In the genomic region with DNA sequence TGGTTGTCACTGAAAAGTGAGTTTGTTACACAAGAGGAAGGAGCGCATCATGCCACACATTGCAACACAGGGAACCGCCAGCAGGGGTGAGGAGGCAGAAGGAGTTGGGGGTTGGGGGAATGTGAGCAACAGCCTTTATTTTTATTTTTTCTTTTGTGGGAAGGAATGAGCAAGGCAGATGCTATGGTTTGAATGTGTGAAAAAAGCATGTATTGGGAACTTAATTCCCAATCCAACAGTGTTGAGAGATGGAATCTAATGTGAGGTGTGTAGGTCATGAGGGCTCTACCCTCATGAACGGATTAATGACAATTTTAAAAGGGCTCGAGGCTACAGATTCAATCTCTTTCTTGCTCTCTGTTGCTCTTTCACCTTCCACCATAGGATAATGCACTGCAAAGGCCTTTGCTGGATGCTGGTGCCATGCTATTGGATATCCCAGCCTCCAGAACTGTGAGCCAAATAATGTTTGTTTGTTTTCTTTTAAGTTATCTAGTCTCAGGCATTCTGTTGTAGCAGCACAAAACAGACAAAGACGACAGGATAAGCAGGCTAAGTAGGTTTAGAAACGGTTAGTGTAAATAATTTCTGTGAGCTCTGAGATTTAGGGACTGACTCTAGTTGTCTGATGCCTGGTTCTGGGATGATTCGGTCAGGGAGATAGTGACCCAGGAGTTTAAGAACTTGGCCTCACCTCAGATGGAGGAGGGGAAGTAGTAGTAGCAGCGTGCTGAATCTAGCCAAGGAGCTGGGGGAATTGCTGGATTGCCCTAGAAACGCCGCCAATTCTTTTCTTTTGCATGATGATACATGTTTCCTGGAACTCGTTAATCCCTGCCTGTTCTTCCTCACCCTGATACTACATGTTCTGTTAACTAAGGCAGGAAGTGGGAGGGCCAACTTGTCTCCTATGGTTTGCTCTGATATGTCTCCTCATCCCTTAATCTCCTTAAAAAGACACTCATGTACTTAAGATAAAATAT, we compare ENCODE assay signal across 8 cellular contexts.
A peak's percentile ranks its signal among the peaks of the same experiment; 100 is the strongest.
DNase-seq lines count a peak whose midpoint lies in the region; ATAC-seq lines count a peak whose summit lies in the region.
"Had no signal": no experiment of that assay in that cellular context is flagged by ENCODE, and none has a peak within 500 bp of the region (broad histone marks: within the 10 kb centered on the region; RNA-seq: fewer than 3 reads in every experiment).

No MANE protein-coding gene starts in this region.

- intact Hi-C loops in sciatic nerve (cut with DNase I), result no loop called here

- DNase-seq in NCI-H82 (lab: John Stamatoyannopoulos, UW) (peak; percentile 54), epithelial cell of prostate (ENCODE audit: low read depth, low spot score) (peak; percentile 56), sciatic nerve (ENCODE audit: low spot score) (no peak), NCI-H1694 (lab: John Stamatoyannopoulos, UW) (no peak)
- no peak for DNase-seq in stimulated activated naive CD4-positive, alpha-beta T cell (lab: John Stamatoyannopoulos, UW)
- DNase-seq: stimulated activated CD4-positive, alpha-beta T cell treated with anti-CD3 and anti-CD28 coated beads, Interleukin-4, amount 100 ng/mL, for 1 hour had no signal

- peak; percentile 57 for ATAC-seq in GM19395 (IDR thresholded peaks at IDR 0.05; ENCODE audit: unreplicated experiment)
- ATAC-seq in sciatic nerve, result peak; percentile 80
- no peak for ATAC-seq in GM21576 (IDR thresholded peaks at IDR 0.05; ENCODE audit: unreplicated experiment)

- H3K27ac ChIP-seq in epithelial cell of prostate, result peak overlapping the region; percentile 89

Comparison
In these comparisons a context has a peak if more than half of its experiments do, and no peak if none do; other contexts are left out.
1. DNase-seq: peak in NCI-H82 (single experiment) and epithelial cell of prostate (single experiment); none in sciatic nerve (single experiment), NCI-H1694 (single experiment) and stimulated activated naive CD4-positive, alpha-beta T cell (0 of 6).